ENCODE assay signal across 7 cellular contexts in genomic region chr10:87084291-87084782, GRCh38. TPM values are rescaled to one million over a fixed set of nuclear protein-coding genes. Genes with fewer than 3 reads are reported as not detected.
DNase-seq lines count a peak whose midpoint lies in the region; ATAC-seq and TF ChIP-seq lines count a peak whose summit lies in the region.
"Not testable (repeated sequence)": the region's sequence is repeated elsewhere in the genome, so short reads cannot be mapped to it uniquely, and the experiment has no call there.

No MANE protein-coding gene starts in this region.

- CTCF ChIA-PET in activated CD8-positive, alpha-beta T cell treated with anti-CD3 and anti-CD28 coated beads, Interleukin-2, amount 10 ng/mL, durations not matched to agents 7 days and 5 days (lab: Charles Lee), result interaction anchor here (1.0 to 1.3 kb wide), 2 partner anchors 8 to 12 kb away, joined by 4 read pairs; no protein-coding TSS in a partner anchor

- not testable (repeated sequence) for H3K27me3 ChIP-seq in right atrium auricular region

- TF ChIP-seq CTCF in choroid plexus epithelial cell (conservative IDR thresholded peaks at IDR 0.05; ENCODE audit: low read depth, low read length); right atrium auricular region (IDR thresholded peaks at IDR 0.05); osteocyte (IDR thresholded peaks at IDR 0.05): not testable (repeated sequence)

- H3K27ac Mint-ChIP-seq in IgD-negative memory B cell (peak overlapping the region; percentile 26 to 90 (median 47)), osteocyte (ENCODE audit: unreplicated experiment) (peak overlapping the region; percentile 95)
- peak overlapping the region; percentile 25 for H3K27ac Mint-ChIP-seq in activated CD8-positive, alpha-beta T cell treated with anti-CD3 and anti-CD28 coated beads, Interleukin-2, amount 10 ng/mL, durations not matched to agents 7 days and 5 days

- not testable (repeated sequence) for DNase-seq in activated CD8-positive, alpha-beta T cell treated with anti-CD3 and anti-CD28 coated beads, Interleukin-2, amount 10 ng/mL, durations not matched to agents 7 days and 5 days; right atrium auricular region (ENCODE audit: low spot score); osteocyte (ENCODE audit: extremely low spot score, unreplicated experiment)
- DNase-seq in choroid plexus epithelial cell (ENCODE audit: low read depth), result peak; percentile 67

- not testable (repeated sequence) for H3K9me3 ChIP-seq in right atrium auricular region

- peaks cover 35 to 39% (median 37%) of the 10 kb centered on the region in 3 donors for H3K4me1 Mint-ChIP-seq in IgD-negative memory B cell
- H3K4me1 Mint-ChIP-seq in activated CD8-positive, alpha-beta T cell treated with anti-CD3 and anti-CD28 coated beads, Interleukin-2, amount 10 ng/mL, durations not matched to agents 7 days and 5 days (ENCODE audit: low read depth), result peaks cover 53% of the 10 kb centered on the region
- H3K4me1 Mint-ChIP-seq in osteocyte (ENCODE audit: unreplicated experiment), result peaks cover 59% of the 10 kb centered on the region

- not testable (repeated sequence) for H3K36me3 ChIP-seq in right atrium auricular region

- ATAC-seq in GM18502 (IDR thresholded peaks at IDR 0.05; ENCODE audit: poor library complexity, unreplicated experiment), result peak; percentile 71
- ATAC-seq in HG02642 (IDR thresholded peaks at IDR 0.05; ENCODE audit: poor library complexity, unreplicated experiment), result peak; percentile 57
- ATAC-seq in activated CD8-positive, alpha-beta T cell treated with anti-CD3 and anti-CD28 coated beads, Interleukin-2, amount 10 ng/mL, durations not matched to agents 7 days and 5 days, result peak; percentile 67

- peak overlapping the region in 3 of 4 donors; percentile 3 to 74 (median 73) for H3K4me3 Mint-ChIP-seq in IgD-negative memory B cell
- H3K4me3 Mint-ChIP-seq in activated CD8-positive, alpha-beta T cell treated with anti-CD3 and anti-CD28 coated beads, Interleukin-2, amount 10 ng/mL, durations not matched to agents 7 days and 5 days; osteocyte (ENCODE audit: unreplicated experiment): not testable (repeated sequence)

- not testable (repeated sequence) for H3K9me3 Mint-ChIP-seq in IgD-negative memory B cell; activated CD8-positive, alpha-beta T cell treated with anti-CD3 and anti-CD28 coated beads, Interleukin-2, amount 10 ng/mL, durations not matched to agents 7 days and 5 days (ENCODE audit: insufficient read depth); osteocyte (ENCODE audit: unreplicated experiment)

- H3K4me3 ChIP-seq in choroid plexus epithelial cell (ENCODE audit: low read depth, low read length); right atrium auricular region: not testable (repeated sequence)

- peaks cover 0 to 15% of the 10 kb centered on the region in 2 donors for H3K4me1 ChIP-seq in right atrium auricular region

- H3K36me3 Mint-ChIP-seq in IgD-negative memory B cell, result not testable (repeated sequence)
- peaks cover 52% of the 10 kb centered on the region for H3K36me3 Mint-ChIP-seq in activated CD8-positive, alpha-beta T cell treated with anti-CD3 and anti-CD28 coated beads, Interleukin-2, amount 10 ng/mL, durations not matched to agents 7 days and 5 days (ENCODE audit: low read depth)
- H3K36me3 Mint-ChIP-seq in osteocyte (ENCODE audit: unreplicated experiment), result peaks cover 13% of the 10 kb centered on the region

- H3K27ac ChIP-seq in right atrium auricular region, result peak overlapping the region; percentile 48 to 66

- not testable (repeated sequence) for H3K27me3 Mint-ChIP-seq in IgD-negative memory B cell; activated CD8-positive, alpha-beta T cell treated with anti-CD3 and anti-CD28 coated beads, Interleukin-2, amount 10 ng/mL, durations not matched to agents 7 days and 5 days (ENCODE audit: low read depth); osteocyte (ENCODE audit: unreplicated experiment)

- POLR2A ChIA-PET in activated CD8-positive, alpha-beta T cell treated with anti-CD3 and anti-CD28 coated beads, Interleukin-2, amount 10 ng/mL, durations not matched to agents 7 days and 5 days (lab: Charles Lee), result interaction anchor here (0.7 kb wide), 1 partner anchor 9 kb away, joined by 5 read pairs; no protein-coding TSS in a partner anchor

RNA-seq across cellular contexts. Expression of gene GLUD1, which starts 10.3 kb away (rescaled TPM):
- polyA plus RNA-seq in IgD-negative memory B cell, result 83.7 TPM
- total RNA-seq in activated CD8-positive, alpha-beta T cell treated with anti-CD3 and anti-CD28 coated beads, Interleukin-2, amount 10 ng/mL, durations not matched to agents 7 days and 5 days, result 10 to 100 TPM; 94.7 to 99.6 TPM
- total RNA-seq in right atrium auricular region (10 to 100 TPM; 88.6 TPM), osteocyte (125 and 132 TPM in 2 replicates)

RNA-seq across cellular contexts. Expression of gene SHLD2, which starts 10.7 kb away (rescaled TPM):
- polyA plus RNA-seq in IgD-negative memory B cell, result 15.9 TPM
- total RNA-seq in activated CD8-positive, alpha-beta T cell treated with anti-CD3 and anti-CD28 coated beads, Interleukin-2, amount 10 ng/mL, durations not matched to agents 7 days and 5 days, result 10 to 100 TPM; 34.2 to 36.8 TPM
- total RNA-seq in right atrium auricular region (10 to 100 TPM; 13.5 to 16.5 TPM), osteocyte (26.3 and 29.3 TPM in 2 replicates)

Comparison
In these comparisons a context has a peak if more than half of its experiments do, and no peak if none do; other contexts are left out.
1. H3K27ac Mint-ChIP-seq: peak in every context shown above with its lines; median percentile 95 in osteocyte; 47 in IgD-negative memory B cell; 25 in activated CD8-positive, alpha-beta T cell treated with anti-CD3 and anti-CD28 coated beads, Interleukin-2, amount 10 ng/mL, durations not matched to agents 7 days and 5 days.